Comparison of ENCODE assay signal across 8 cellular contexts in genomic region chr5:147098233-147098790, GRCh38.
DNase-seq lines count a peak whose midpoint lies in the region; ATAC-seq, FAIRE-seq and TF ChIP-seq lines count a peak whose summit lies in the region.

No MANE protein-coding gene starts in this region.

- FAIRE-seq in GM12892 (lab: Jason Lieb, UNC) = peak; percentile 70

- no peak overlapping the region for H3K4me3 Mint-ChIP-seq in T-cell

- no peak overlapping the region for H3K27ac Mint-ChIP-seq in T-cell

- CTCF ChIA-PET in AG04449 (lab: Yijun Ruan, JAX) = interaction anchor here (0.6 to 7.5 kb wide), 17 partner anchors 10 to 565 kb away, joined by 3 to 155 read pairs (median 4); no protein-coding TSS in a partner anchor
- CTCF ChIA-PET in T-cell (lab: Charles Lee) = interaction anchor here in 1 of 2 donors (1.8 to 2.3 kb wide), 2 partner anchors 90 to 272 kb away, joined by 8 to 15 read pairs; no protein-coding TSS in a partner anchor

- ATAC-seq in T-cell (replicated peaks in 1 of 4) (no peak), GM21576 (IDR thresholded peaks at IDR 0.05; ENCODE audit: unreplicated experiment) (no peak)

- TF ChIP-seq POLR2A in GM12892 (IDR thresholded peaks at IDR 0.05; ENCODE audit: low read depth, low read length) = no peak

- TF ChIP-seq CTCF in AG04449 (IDR thresholded peaks at IDR 0.05; ENCODE audit: insufficient read depth, low read length, missing control alignments) (peak; percentile 24), foreskin fibroblast (IDR thresholded peaks at IDR 0.05; ENCODE audit: low read depth, low read length) (peak; percentile 46)

- in situ Hi-C loops in SK-MEL-5 (cut with HindIII; ENCODE audit: low pct_unique_long_range_greater_than_20kb, low sequenced_read_pairs) = no loop called here

- no peaks in the 10 kb centered on the region for H3K9me3 Mint-ChIP-seq in T-cell

- POLR2A ChIA-PET in AG04449 (lab: Yijun Ruan, JAX) = interaction anchor here (0.7 kb wide), 2 partner anchors 136 to 157 kb away, joined by 3 read pairs; partner anchors contain the start of gene STK32A
- POLR2A ChIA-PET in T-cell (lab: Charles Lee) = interaction anchor here in 1 of 2 donors (0.5 kb wide), 1 partner anchor 299 kb away, joined by 3 read pairs; no protein-coding TSS in a partner anchor

- H3K4me3 ChIP-seq in AG04449 (ENCODE audit: low read depth, low read length) (no peak overlapping the region), foreskin fibroblast (ENCODE audit: low read depth in 1 of 2, low read length in 2 of 2) (no peak overlapping the region)

- H3K4me1 Mint-ChIP-seq in T-cell = no peaks in the 10 kb centered on the region

- DNase-seq in AG04449 (ENCODE audit: low read depth, low spot score) (no peak), GM12892 (ENCODE audit: insufficient read length) (no peak), M059J (ENCODE audit: low read depth) (peak; percentile 61), SK-MEL-5 (ENCODE audit: low read depth, low spot score) (peak; percentile 88), foreskin fibroblast (peak in 1 of 2 donors; percentile 22), pons (ENCODE audit: low spot score) (peak; percentile 75), T-cell (no peak)

- H3K36me3 Mint-ChIP-seq in T-cell = no peaks in the 10 kb centered on the region

- peaks cover 0 to under 1% of the 10 kb centered on the region in 2 donors for H3K27me3 Mint-ChIP-seq in T-cell

Comparison
In these comparisons a context has a peak if more than half of its experiments do, and no peak if none do; other contexts are left out.
1. DNase-seq: peak in M059J (single experiment), SK-MEL-5 (single experiment) and pons (single experiment); none in AG04449 (single experiment), GM12892 (single experiment) and T-cell (0 of 34).